Comparison of ENCODE assay signal across 8 cellular contexts in genomic region chr11:35943761-35944502, GRCh38. TPM values are rescaled to one million over a fixed set of nuclear protein-coding genes. Genes with fewer than 3 reads are reported as not detected.
DNase-seq lines count a peak whose midpoint lies in the region; ATAC-seq and TF ChIP-seq lines count a peak whose summit lies in the region.

LDLRAD3 (plus strand) TSS chr11:35944062; CDS start chr11:35944099, 37 bp downstream.

- H3K9ac ChIP-seq in mesendoderm (ENCODE audit: low read length): peak within 1 kb of the TSS; percentile 84

- peaks cover 46% of the 10 kb centered on the region for H3K27me3 Mint-ChIP-seq in activated CD8-positive, alpha-beta T cell treated with anti-CD3 and anti-CD28 coated beads for 36 hours

- peak within 1 kb of the TSS; percentile 66 for H3K4ac ChIP-seq in mesendoderm (ENCODE audit: low read depth, low read length)

- H3K27ac Mint-ChIP-seq in activated CD8-positive, alpha-beta T cell treated with anti-CD3 and anti-CD28 coated beads for 36 hours: no peak within 1 kb of the TSS

- peak within 1 kb of the TSS; percentile 67 for H3K4me2 ChIP-seq in mesendoderm (ENCODE audit: low read length)

- DNase-seq in SIG-M5 treated with dmso at 0.1 percent for 504 hours (lab: John Stamatoyannopoulos, UW; ENCODE audit: unreplicated experiment) (peak; percentile 54), SIG-M5 (lab: John Stamatoyannopoulos, UW) (no peak), NCI-H446 (lab: John Stamatoyannopoulos, UW) (peak; percentile 43 to 82), epidermal melanocyte (ENCODE audit: insufficient read length, low spot score) (peak; percentile 68), mesendoderm (peak; percentile 88)
- peak; percentile 50 for DNase-seq in activated CD8-positive, alpha-beta T cell treated with anti-CD3 and anti-CD28 coated beads for 36 hours
- DNase-seq in stimulated activated CD8-positive, alpha-beta memory T cell treated with anti-CD3 and anti-CD28 coated beads, Interleukin-12 subunit alpha, Interleukin-12 subunit beta, amount 100 ng/mL, for 4 hours (ENCODE audit: low read depth): peak; percentile 16

- no peaks in the 10 kb centered on the region for H3K36me3 Mint-ChIP-seq in activated CD8-positive, alpha-beta T cell treated with anti-CD3 and anti-CD28 coated beads for 36 hours (ENCODE audit: low read depth)

- CTCF ChIA-PET in activated CD8-positive, alpha-beta T cell treated with anti-CD3 and anti-CD28 coated beads for 36 hours (lab: Charles Lee): no interaction called here

- H2BK120ac ChIP-seq in mesendoderm (ENCODE audit: low read depth, low read length): no peak within 1 kb of the TSS

- H2AK5ac ChIP-seq in mesendoderm (ENCODE audit: low read length): no peak within 1 kb of the TSS

- no peaks in the 10 kb centered on the region for H3K36me3 ChIP-seq in mesendoderm (ENCODE audit: control insufficient read depth, insufficient read depth, low read length)

- no peaks in the 10 kb centered on the region for H3K27me3 ChIP-seq in mesendoderm (ENCODE audit: insufficient read depth, low read length, poor library complexity)

- ATAC-seq in HG03045 (IDR thresholded peaks at IDR 0.05; ENCODE audit: unreplicated experiment): peak; percentile 77
- peak; percentile 82 for ATAC-seq in activated CD8-positive, alpha-beta T cell treated with anti-CD3 and anti-CD28 coated beads for 36 hours

- peak within 1 kb of the TSS; percentile 75 for H2BK15ac ChIP-seq in mesendoderm (replicated peaks; ENCODE audit: low read depth)

- H3K4me3 Mint-ChIP-seq in activated CD8-positive, alpha-beta T cell treated with anti-CD3 and anti-CD28 coated beads for 36 hours: peak within 1 kb of the TSS; percentile 70

- H2BK5ac ChIP-seq in mesendoderm (ENCODE audit: low read length): peak within 1 kb of the TSS; percentile 65

- H3K56ac ChIP-seq in mesendoderm (ENCODE audit: low read length): peak within 1 kb of the TSS; percentile 96

- H3K9me3 Mint-ChIP-seq in activated CD8-positive, alpha-beta T cell treated with anti-CD3 and anti-CD28 coated beads for 36 hours: no peaks in the 10 kb centered on the region

- peak within 1 kb of the TSS; percentile 34 for H3K27ac ChIP-seq in mesendoderm (ENCODE audit: low read depth, low read length)

- no peak within 1 kb of the TSS for H4K8ac ChIP-seq in mesendoderm (ENCODE audit: low read depth, low read length)

- H3K4me1 Mint-ChIP-seq in activated CD8-positive, alpha-beta T cell treated with anti-CD3 and anti-CD28 coated beads for 36 hours (ENCODE audit: low read depth): peaks cover 5% of the 10 kb centered on the region

- WGBS in mesendoderm (ENCODE audit: extremely low coverage, insufficient coverage, low lambda C conversion rate): no CpG with 5 or more reads among the region's 95 CpGs

- peaks cover 23% of the 10 kb centered on the region for H3K79me1 ChIP-seq in mesendoderm (ENCODE audit: low read length)

- peaks cover 40% of the 10 kb centered on the region for H3K79me2 ChIP-seq in mesendoderm (ENCODE audit: control insufficient read depth, insufficient read depth, low read length)

- POLR2A ChIA-PET in activated CD8-positive, alpha-beta T cell treated with anti-CD3 and anti-CD28 coated beads for 36 hours (lab: Charles Lee): interaction anchor here (0.6 kb wide), 1 partner anchor 324 kb away, joined by 3 read pairs; no protein-coding TSS in a partner anchor

- intact Hi-C loops in activated CD8-positive, alpha-beta T cell treated with anti-CD3 and anti-CD28 coated beads for 36 hours (cut with micrococcal nuclease): no loop called here

- peaks cover 22% of the 10 kb centered on the region for H3K4me1 ChIP-seq in mesendoderm (ENCODE audit: control insufficient read depth, low read depth, low read length)

- peak within 1 kb of the TSS; percentile 15 for H3K23ac ChIP-seq in mesendoderm (ENCODE audit: low read length)

- H3K18ac ChIP-seq in mesendoderm (ENCODE audit: low read length): peak within 1 kb of the TSS; percentile 98

- TF ChIP-seq CTCF in activated CD8-positive, alpha-beta T cell treated with anti-CD3 and anti-CD28 coated beads for 36 hours (IDR thresholded peaks at IDR 0.05): no peak

- peak within 1 kb of the TSS; percentile 40 for H3K4me3 ChIP-seq in mesendoderm (ENCODE audit: low read length)

- H4K5ac ChIP-seq in mesendoderm (ENCODE audit: low read length): peak within 1 kb of the TSS; percentile 73

RNA-seq across cellular contexts. Expression of gene LDLRAD3, which starts in this region (rescaled TPM):
- total RNA-seq in activated CD8-positive, alpha-beta T cell treated with anti-CD3 and anti-CD28 coated beads for 36 hours: under 1 TPM; 0.22 to 0.59 TPM
- polyA plus RNA-seq in mesendoderm (2013, experiment 1 of 2): 19.9 TPM
- polyA plus RNA-seq in mesendoderm (2013, experiment 2 of 2): 20.7 TPM

Comparison
In these comparisons a context has a peak if more than half of its experiments do, and no peak if none do; other contexts are left out.
1. Peak in DNase-seq and ATAC-seq in activated CD8-positive, alpha-beta T cell treated with anti-CD3 and anti-CD28 coated beads for 36 hours; RNA of the gene not detected or under 1 TPM.